ENCODE assay signal across 1 cellular context in the genomic region with DNA sequence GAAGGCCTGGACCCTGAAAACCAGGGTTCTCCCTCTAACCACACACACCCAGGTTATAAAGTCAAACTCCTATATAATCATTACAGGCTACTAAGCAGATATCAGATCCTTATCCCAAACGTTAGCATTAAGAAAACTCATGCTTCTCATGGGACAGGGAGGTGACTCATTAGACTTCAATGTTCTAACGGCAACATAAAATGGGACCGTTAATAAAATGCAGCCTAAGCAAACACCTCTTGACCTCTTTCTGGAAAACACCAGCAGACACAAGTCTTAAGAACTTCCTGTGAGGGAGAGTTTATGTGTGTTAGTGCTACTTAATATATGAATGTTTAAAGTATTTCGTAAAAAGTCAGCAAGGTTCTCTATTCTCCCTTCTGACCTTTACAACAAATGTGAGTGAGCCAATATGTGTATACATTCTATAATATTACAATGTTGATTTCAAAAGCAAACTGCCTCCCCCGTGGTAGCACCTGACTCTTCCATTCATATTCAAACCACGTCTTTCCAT.
TF ChIP-seq lines count a peak whose summit lies in the region.

No MANE protein-coding gene starts in this region.

TF ChIP-seq in endothelial cell of umbilical vein, 7 proteins besides CTCF, POLR2A, EP300 and RAD21:
- TF ChIP-seq POLR2AphosphoS5 (IDR thresholded peaks at IDR 0.05; ENCODE audit: insufficient read depth, low read depth, low read length), result no peak
- TF ChIP-seq JUN (IDR thresholded peaks at IDR 0.05; ENCODE audit: borderline replicate concordance, insufficient read depth, insufficient read length, low read depth), result peak; percentile 93
- TF ChIP-seq EZH2 (IDR thresholded peaks at IDR 0.05; ENCODE audit: borderline replicate concordance, low read depth, low read length, severe bottlenecking), result no peak
- TF ChIP-seq MYC (IDR thresholded peaks at IDR 0.05; ENCODE audit: low read depth, low read length), result no peak
- TF ChIP-seq GATA2 (IDR thresholded peaks at IDR 0.05; ENCODE audit: insufficient read depth, insufficient read length, low read depth, low read length), result peak; percentile 54
- peak; percentile 93 for TF ChIP-seq FOS (IDR thresholded peaks at IDR 0.05; ENCODE audit: borderline replicate concordance, insufficient read depth, low read length)
- TF ChIP-seq, protein P1, sequence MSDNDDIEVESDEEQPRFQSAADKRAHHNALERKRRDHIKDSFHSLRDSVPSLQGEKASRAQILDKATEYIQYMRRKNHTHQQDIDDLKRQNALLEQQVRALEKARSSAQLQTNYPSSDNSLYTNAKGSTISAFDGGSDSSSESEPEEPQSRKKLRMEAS (IDR thresholded peaks at IDR 0.05; ENCODE audit: insufficient read depth, insufficient read length), result no peak
